ENCODE assay signal across 31 cellular contexts in genomic region chr1:1937549-1938275, GRCh38. TPM values are rescaled to one million over a fixed set of nuclear protein-coding genes. Genes with fewer than 3 reads are reported as not detected.
"Had no signal": no experiment of that assay in that cellular context is flagged by ENCODE, and none has a peak within 500 bp of the region (broad histone marks: within the 10 kb centered on the region; RNA-seq: fewer than 3 reads in every experiment).

No MANE protein-coding gene starts in this region.

- H3K9me3 ChIP-seq: esophagus squamous epithelium, ovary, prostate gland, sigmoid colon, suprapubic skin, tibial artery, upper lobe of right lung had no signal

- H3K27ac ChIP-seq: epithelial cell of prostate, esophagus squamous epithelium, ovary, prostate gland, sigmoid colon, suprapubic skin, tibial artery, upper lobe of right lung had no signal

- H3K36me3 Mint-ChIP-seq: activated naive CD4-positive, alpha-beta T cell treated with anti-CD3 and anti-CD28 coated beads, Interleukin-2, amount 50 U/mL, for 24 hours; stimulated activated memory B cell treated with anti-CD40 and anti-IgM and Interleukin-4, amounts not matched to agents 10 μg/mL and 1 μg/mL and 100 μg/mL, for 72 hours had no signal

- H3K9me3 Mint-ChIP-seq: activated naive CD4-positive, alpha-beta T cell treated with anti-CD3 and anti-CD28 coated beads, Interleukin-2, amount 50 U/mL, for 24 hours; activated T-cell treated with anti-CD3 and anti-CD28 coated beads, Interleukin-2, amount 50 U/mL, for 4 hours had no signal

- FAIRE-seq: colon, endometrium, islet of Langerhans, small intestine had no signal

- H3K27me3 ChIP-seq: ovary had no signal

- ATAC-seq: activated T-cell treated with anti-CD3 and anti-CD28 coated beads, Interleukin-2, amount 50 U/mL, for 4 hours; activated T-helper 17 cell treated with anti-CD3 and anti-CD28 coated beads, Interleukin-2, amount 50 U/mL, for 72 hours; left cardiac atrium; stimulated activated memory B cell treated with anti-CD40 and anti-IgM and Interleukin-4, amounts not matched to agents 10 μg/mL and 1 μg/mL and 100 μg/mL, for 72 hours; upper lobe of right lung; WTC11 had no signal

- H3K36me3 ChIP-seq: esophagus squamous epithelium, ovary, prostate gland, sigmoid colon, suprapubic skin, tibial artery, upper lobe of right lung had no signal

- H3K4me1 ChIP-seq: prostate gland, sigmoid colon, tibial artery, upper lobe of right lung had no signal

- H3K27ac Mint-ChIP-seq: activated CD4-positive, alpha-beta memory T cell treated with anti-CD3 and anti-CD28 coated beads, Interleukin-2, amount 10 ng/mL, durations not matched to agents 7 days and 5 days; activated CD4-positive, alpha-beta T cell treated with anti-CD3 and anti-CD28 coated beads, Interleukin-2, amount 10 ng/mL, durations not matched to agents 7 days and 5 days; activated naive CD4-positive, alpha-beta T cell treated with anti-CD3 and anti-CD28 coated beads, Interleukin-2, amount 50 U/mL, for 24 hours; activated T-helper 17 cell treated with anti-CD3 and anti-CD28 coated beads, Interleukin-2, amount 50 U/mL, for 72 hours; nephron progenitor cell; stimulated activated memory B cell treated with anti-CD40 and anti-IgM and Interleukin-4, amounts not matched to agents 10 μg/mL and 1 μg/mL and 100 μg/mL, for 72 hours; WTC11 had no signal

- H3K4me3 ChIP-seq: esophagus squamous epithelium, ovary, prostate gland, sigmoid colon, suprapubic skin, tibial artery, upper lobe of right lung had no signal

- DNase-seq: activated CD4-positive, alpha-beta memory T cell treated with anti-CD3 and anti-CD28 coated beads, Interleukin-2, amount 10 ng/mL, durations not matched to agents 7 days and 5 days; activated CD4-positive, alpha-beta T cell treated with anti-CD3 and anti-CD28 coated beads for 1 hour; activated CD4-positive, alpha-beta T cell treated with anti-CD3 and anti-CD28 coated beads, Interleukin-2, amount 10 ng/mL, durations not matched to agents 7 days and 5 days; activated T-cell treated with anti-CD3 and anti-CD28 coated beads, Interleukin-2, amount 50 U/mL, for 4 hours; dermis blood vessel endothelial cell; effector CD8-positive, alpha-beta T cell; esophagus squamous epithelium; foreskin melanocyte; left cardiac atrium; mammary epithelial cell; nephron progenitor cell; retina; sigmoid colon; small intestine; stimulated activated CD4-positive, alpha-beta T cell treated with anti-CD3 and anti-CD28 coated beads, Interleukin-1b, Interleukin-23, amount 100 ng/mL, for 48 hours; stimulated activated CD4-positive, alpha-beta T cell treated with anti-CD3 and anti-CD28 coated beads, Interleukin-4, amount 100 ng/mL, for 4 hours; stimulated activated CD8-positive, alpha-beta memory T cell treated with anti-CD3 and anti-CD28 coated beads, Interleukin-4, amount 100 ng/mL, for 48 hours; T-helper 2 cell; upper lobe of right lung had no signal

RNA-seq across cellular contexts. Expression of gene TMEM52, which starts 18.6 kb away (rescaled TPM):
- total RNA-seq: activated CD4-positive, alpha-beta memory T cell treated with anti-CD3 and anti-CD28 coated beads, Interleukin-2, amount 10 ng/mL, durations not matched to agents 7 days and 5 days; activated CD4-positive, alpha-beta T cell treated with anti-CD3 and anti-CD28 coated beads, Interleukin-2, amount 10 ng/mL, durations not matched to agents 7 days and 5 days; dermis blood vessel endothelial cell had no signal
